ENCODE assay signal across 8 cellular contexts in the genomic region with DNA sequence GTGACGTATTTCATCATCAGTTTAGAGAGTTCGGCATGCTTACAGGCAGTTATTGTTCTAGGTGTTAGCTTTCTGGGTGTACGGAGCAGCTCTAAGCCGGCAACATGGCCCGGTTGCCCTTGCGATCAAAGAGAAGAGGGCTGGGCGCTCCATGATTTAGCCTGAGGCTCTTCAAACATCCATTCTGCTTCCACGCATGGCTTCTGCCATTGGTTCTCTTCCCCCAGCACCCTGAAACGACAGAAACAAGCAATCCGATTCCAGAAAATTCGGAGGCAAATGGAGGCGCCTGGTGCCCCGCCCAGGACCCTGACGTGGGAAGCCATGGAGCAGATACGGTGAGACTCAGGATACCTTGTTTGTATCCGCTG. TPM values are rescaled to one million over a fixed set of nuclear protein-coding genes. Genes with fewer than 3 reads are reported as not detected.
DNase-seq lines count a peak whose midpoint lies in the region; ATAC-seq and TF ChIP-seq lines count a peak whose summit lies in the region.

No MANE protein-coding gene starts in this region.

- H3K23ac ChIP-seq in H9 (ENCODE audit: insufficient read length, low read depth, low read length): no peak overlapping the region
- H3K23ac ChIP-seq in neuronal stem cell (ENCODE audit: low read depth, low read length, poor library complexity): no peak overlapping the region

- no CpG with 5 or more reads among the region's 16 CpGs for WGBS in H9 (ENCODE audit: extremely low coverage, insufficient read length, low lambda C conversion rate)
- no CpG with 5 or more reads among the region's 16 CpGs for WGBS in neuronal stem cell (ENCODE audit: extremely low coverage in 2 of 2, insufficient read length in 2 of 2, insufficient replicate concordance in 1 of 2), 2 donors
- 0% methylated on average over 8 to 16 of the region's 16 CpGs for whole genome bisulfite sequencing in upper lobe of left lung, 2 donors

- peak; percentile 25 to 26 for ATAC-seq in activated T-cell treated with anti-CD3 and anti-CD28 coated beads, Interleukin-2, amount 50 U/mL, for 4 hours
- ATAC-seq in upper lobe of left lung (ENCODE audit: low FRiP score in 2 of 2): peak; percentile 29 to 51

- H3K4me1 ChIP-seq in H9 (ENCODE audit: insufficient read depth, low read length) (no peaks in the 10 kb centered on the region; the same call in 1 of the 2 replicates), neuronal stem cell (ENCODE audit: control insufficient read depth in 2 of 2, insufficient read depth in 1 of 2, low read depth in 1 of 2, low read length in 2 of 2) (peaks cover 9 to 12% of the 10 kb centered on the region in 2 donors), upper lobe of left lung (peaks cover 29 to 57% (median 43%) of the 10 kb centered on the region in 4 donors)

- no peak for TF ChIP-seq EP300 in upper lobe of left lung (IDR thresholded peaks at IDR 0.05)

- H2BK5ac ChIP-seq in H9 (ENCODE audit: insufficient read length, low read length): peak overlapping the region; percentile 93
- no peak overlapping the region for H2BK5ac ChIP-seq in neuronal stem cell (ENCODE audit: low read length)

- H2BK120ac ChIP-seq in H9 (ENCODE audit: low read depth, low read length, poor library complexity, severe bottlenecking): peak overlapping the region; percentile 92
- H2BK120ac ChIP-seq in neuronal stem cell (ENCODE audit: low read depth, low read length): no peak overlapping the region

- peaks cover 8% of the 10 kb centered on the region for H3K23me2 ChIP-seq in H9 (ENCODE audit: insufficient read length, low read depth, low read length, poor library complexity, severe bottlenecking)

- H2AFZ ChIP-seq in H9 (ENCODE audit: low read length): peak overlapping the region; percentile 50
- peak overlapping the region; percentile 91 for H2AFZ ChIP-seq in neuronal stem cell (ENCODE audit: low read length)

- peak overlapping the region; percentile 96 for H3K4me2 ChIP-seq in H9 (ENCODE audit: insufficient read depth, insufficient read length, low read length)
- peak overlapping the region; percentile 51 for H3K4me2 ChIP-seq in neuronal stem cell (ENCODE audit: insufficient read depth, low read length, poor library complexity, severe bottlenecking)

- H3K79me1 ChIP-seq in H9 (ENCODE audit: insufficient read depth, low read depth, low read length, poor library complexity, severe bottlenecking): no peaks in the 10 kb centered on the region
- peaks cover 2% of the 10 kb centered on the region for H3K79me1 ChIP-seq in neuronal stem cell (ENCODE audit: low read depth, low read length)

- no peak overlapping the region for H2BK20ac ChIP-seq in H9 (ENCODE audit: low read depth, low read length, poor library complexity, severe bottlenecking)

- peaks cover 19 to 35% (median 32%) of the 10 kb centered on the region in 3 experiments; a peak in 6 of 7 replicates for H3K36me3 Mint-ChIP-seq in H9 (ENCODE audit: insufficient read depth in 1 of 3, low read depth in 3 of 3)
- H3K36me3 Mint-ChIP-seq in activated T-cell treated with anti-CD3 and anti-CD28 coated beads, Interleukin-2, amount 50 U/mL, for 4 hours (ENCODE audit: insufficient read depth): peaks cover 19% of the 10 kb centered on the region

- H3K27ac ChIP-seq in H9 (ENCODE audit: insufficient read length, low read depth, low read length): peak overlapping the region; percentile 71
- H3K27ac ChIP-seq in neuronal stem cell (replicated peaks; ENCODE audit: low read length): peak overlapping the region; percentile 85
- peak overlapping the region; percentile 94 to 98 (median 96) for H3K27ac ChIP-seq in upper lobe of left lung

- no peak overlapping the region for H3K56ac ChIP-seq in H9 (ENCODE audit: insufficient read length, low read depth, low read length)

- H3K27me3 Mint-ChIP-seq in H9 (ENCODE audit: low read depth): no peaks in the 10 kb centered on the region; the same call in 1 of the 2 replicates
- no peaks in the 10 kb centered on the region for H3K27me3 Mint-ChIP-seq in activated T-cell treated with anti-CD3 and anti-CD28 coated beads, Interleukin-2, amount 50 U/mL, for 4 hours (ENCODE audit: low read depth)

- no peaks in the 10 kb centered on the region for H3K9me3 ChIP-seq in H9 (ENCODE audit: control insufficient read depth, low read depth, low read length)
- H3K9me3 ChIP-seq in neuronal stem cell (replicated peaks in 1 of 2; ENCODE audit: control insufficient read depth in 2 of 2, insufficient read depth in 1 of 2, low read depth in 1 of 2, low read length in 2 of 2): no peaks in the 10 kb centered on the region
- no peaks in the 10 kb centered on the region for H3K9me3 ChIP-seq in upper lobe of left lung

- H3K4ac ChIP-seq in H9 (ENCODE audit: low read depth, low read length) (peak overlapping the region; percentile 38; the same call in 1 of the 2 replicates), neuronal stem cell (ENCODE audit: low read length) (no peak overlapping the region)

- H4K8ac ChIP-seq in H9 (replicated peaks; ENCODE audit: insufficient read length, low read depth, low read length) (no peak overlapping the region), neuronal stem cell (ENCODE audit: low read depth, low read length) (no peak overlapping the region)

- H3K4me3 ChIP-seq in fibroblast of the aortic adventitia (ENCODE audit: low read depth, low read length): peak overlapping the region; percentile 87
- peak overlapping the region; percentile 89 to 90 for H3K4me3 ChIP-seq in neuronal stem cell (ENCODE audit: low read length in 2 of 2)
- H3K4me3 ChIP-seq in upper lobe of left lung: peak overlapping the region; percentile 72 to 80 (median 78)

- no peak overlapping the region for H2BK12ac ChIP-seq in H9 (ENCODE audit: insufficient read length, low read depth, low read length)
- H2BK12ac ChIP-seq in neuronal stem cell (ENCODE audit: low read length): no peak overlapping the region

- H3K9me3 Mint-ChIP-seq in H9: no peaks in the 10 kb centered on the region
- H3K9me3 Mint-ChIP-seq in activated T-cell treated with anti-CD3 and anti-CD28 coated beads, Interleukin-2, amount 50 U/mL, for 4 hours: no peaks in the 10 kb centered on the region

- H3K9ac ChIP-seq in H9 (ENCODE audit: extremely low read depth, insufficient read length, low read length) (peak overlapping the region; percentile 90), neuronal stem cell (ENCODE audit: low read depth, low read length, poor library complexity) (peak overlapping the region; percentile 54)

- H3K4me1 Mint-ChIP-seq in H9: peaks cover 30 to 37% of the 10 kb centered on the region in 2 experiments
- peaks cover 43% of the 10 kb centered on the region for H3K4me1 Mint-ChIP-seq in activated T-cell treated with anti-CD3 and anti-CD28 coated beads, Interleukin-2, amount 50 U/mL, for 4 hours (ENCODE audit: low read depth)

- H3K18ac ChIP-seq in H9 (ENCODE audit: insufficient read length, low read depth, low read length) (peak overlapping the region; percentile 88), neuronal stem cell (ENCODE audit: low read length) (peak overlapping the region; percentile 50)

- DNase-seq in DMS79 (lab: John Stamatoyannopoulos, UW): peak; percentile 51
- no peak for DNase-seq in H9
- peak; percentile 85 for DNase-seq in NCI-H2171 treated with DMSO at 0.1 percent for 48 hours (lab: John Stamatoyannopoulos, UW)
- peak; percentile 18 for DNase-seq in activated T-cell treated with anti-CD3 and anti-CD28 coated beads, Interleukin-2, amount 50 U/mL, for 4 hours
- DNase-seq in fibroblast of the aortic adventitia (ENCODE audit: low read depth): peak; percentile 27
- no peak for DNase-seq in neuronal stem cell (ENCODE audit: low spot score)
- peak; percentile 50 to 53 for DNase-seq in upper lobe of left lung
- DNase-seq in NCI-H128 (lab: John Stamatoyannopoulos, UW; ENCODE audit: unreplicated experiment): no peak

- H3K27ac Mint-ChIP-seq in H9: peak overlapping the region; percentile 96 to 99 (median 98)

- H3K27me3 ChIP-seq in H9 (ENCODE audit: insufficient read depth, low read length): no peaks in the 10 kb centered on the region; the same call in 1 of the 2 replicates
- no peaks in the 10 kb centered on the region for H3K27me3 ChIP-seq in neuronal stem cell (ENCODE audit: control insufficient read depth in 3 of 3, insufficient read depth in 3 of 3, low read depth in 1 of 3, low read length in 3 of 3)
- no peaks in the 10 kb centered on the region for H3K27me3 ChIP-seq in upper lobe of left lung

- no peak for TF ChIP-seq POLR2A in upper lobe of left lung (IDR thresholded peaks at IDR 0.05)

- H3T11ph ChIP-seq in H9 (ENCODE audit: low read length): peak overlapping the region; percentile 24

- no peaks in the 10 kb centered on the region for H4K20me1 ChIP-seq in H9 (ENCODE audit: control insufficient read depth, insufficient read depth, insufficient read length)

- H2BK15ac ChIP-seq in H9 (ENCODE audit: low read depth, low read length): no peak overlapping the region
- H2BK15ac ChIP-seq in neuronal stem cell (ENCODE audit: low read length): no peak overlapping the region

- peaks cover 9% of the 10 kb centered on the region; the same call in 1 of the 2 replicates for H3K79me2 ChIP-seq in H9 (ENCODE audit: insufficient read depth, low read length)

- H2AK5ac ChIP-seq in H9 (ENCODE audit: insufficient read length, low read length) (no peak overlapping the region), neuronal stem cell (ENCODE audit: low read depth, low read length) (no peak overlapping the region)

- peak overlapping the region; percentile 87 for H4K5ac ChIP-seq in H9 (ENCODE audit: insufficient read length, low read depth, low read length)

- peak overlapping the region; percentile 95 to 96 for H3K4me3 Mint-ChIP-seq in H9
- H3K4me3 Mint-ChIP-seq in activated T-cell treated with anti-CD3 and anti-CD28 coated beads, Interleukin-2, amount 50 U/mL, for 4 hours: peak overlapping the region; percentile 97

- H4K91ac ChIP-seq in H9 (ENCODE audit: insufficient read length, low read depth, low read length) (no peak overlapping the region), neuronal stem cell (ENCODE audit: low read depth, low read length, poor library complexity) (no peak overlapping the region)

- no peak for TF ChIP-seq CTCF in H9 (conservative IDR thresholded peaks at IDR 0.05)
- no peak for TF ChIP-seq CTCF in fibroblast of the aortic adventitia (IDR thresholded peaks at IDR 0.05; ENCODE audit: insufficient read depth, low read length)
- TF ChIP-seq CTCF in upper lobe of left lung (IDR thresholded peaks at IDR 0.05): no peak

- H3K36me3 ChIP-seq in neuronal stem cell (replicated peaks in 1 of 2; ENCODE audit: control insufficient read depth in 2 of 2, insufficient read depth in 2 of 2, low read length in 2 of 2): peaks cover 8 to 41% of the 10 kb centered on the region in 2 donors
- peaks cover 0 to 17% (median 9%) of the 10 kb centered on the region in 4 donors for H3K36me3 ChIP-seq in upper lobe of left lung

- peak overlapping the region; percentile 92 for H3K14ac ChIP-seq in H9 (ENCODE audit: insufficient read depth, low read length)
- no peak overlapping the region for H3K14ac ChIP-seq in neuronal stem cell (ENCODE audit: low read length)

RNA-seq across cellular contexts. Expression of gene NGRN, which starts 0.6 kb away (rescaled TPM):
- total RNA-seq in H9 (2021) (79.2 and 80.2 TPM in 2 replicates), fibroblast of the aortic adventitia (ENCODE audit: low replicate concordance) (67.2 and 76.3 TPM in 2 replicates), upper lobe of left lung (10 to 100 TPM; 35.6 to 74.2 (median 62.6) TPM)
- total RNA-seq in activated T-cell treated with anti-CD3 and anti-CD28 coated beads, Interleukin-2, amount 50 U/mL, for 4 hours: 10 to 100 TPM; 36.9 to 38.0 (median 37.1) TPM
- polyA plus RNA-seq in neuronal stem cell (2013, experiment 1 of 2): 106 TPM
- 104 TPM for polyA plus RNA-seq in neuronal stem cell (2013, experiment 2 of 2)

RNA-seq across cellular contexts. Expression of gene TTLL13, which starts 16.7 kb away (rescaled TPM):
- not detected in 2 replicates for total RNA-seq in H9 (2021)
- under 1 TPM in 2 of 3 donors, not detected in 1; 0.19 to 0.95 TPM for total RNA-seq in activated T-cell treated with anti-CD3 and anti-CD28 coated beads, Interleukin-2, amount 50 U/mL, for 4 hours
- total RNA-seq in fibroblast of the aortic adventitia (ENCODE audit: low replicate concordance): 0.09 TPM in 1 of 2 replicates, not detected in the other
- polyA plus RNA-seq in neuronal stem cell (2013, experiment 1 of 2): 0.32 TPM
- 0.10 TPM for polyA plus RNA-seq in neuronal stem cell (2013, experiment 2 of 2)
- under 1 TPM in 3 of 6 donors, not detected in 3; 0.39 to 0.89 (median 0.49) TPM for total RNA-seq in upper lobe of left lung

RNA-seq across cellular contexts. Expression of gene GDPGP1, which starts 32.0 kb away (rescaled TPM):
- total RNA-seq in H9 (2021) (6.7 and 9.7 TPM in 2 replicates), fibroblast of the aortic adventitia (ENCODE audit: low replicate concordance) (8.7 and 9.6 TPM in 2 replicates), upper lobe of left lung (10 to 100 TPM in 3 of 6 donors, 1 to 10 TPM in 3; 7.2 to 27.2 (median 10.3) TPM)
- total RNA-seq in activated T-cell treated with anti-CD3 and anti-CD28 coated beads, Interleukin-2, amount 50 U/mL, for 4 hours: 10 to 100 TPM; 11.4 to 12.9 (median 11.9) TPM
- polyA plus RNA-seq in neuronal stem cell (2013, experiment 1 of 2): 1.2 TPM
- polyA plus RNA-seq in neuronal stem cell (2013, experiment 2 of 2): 1.6 TPM

RNA-seq across cellular contexts. Expression of gene CIB1, which starts 32.3 kb away (rescaled TPM):
- total RNA-seq in H9 (2021): 23.0 and 27.8 TPM in 2 replicates
- 100 to 1,000 TPM; 130 to 158 (median 151) TPM for total RNA-seq in activated T-cell treated with anti-CD3 and anti-CD28 coated beads, Interleukin-2, amount 50 U/mL, for 4 hours
- total RNA-seq in fibroblast of the aortic adventitia (ENCODE audit: low replicate concordance): 12.8 and 32.3 TPM in 2 replicates
- 18.7 TPM for polyA plus RNA-seq in neuronal stem cell (2013, experiment 1 of 2)
- polyA plus RNA-seq in neuronal stem cell (2013, experiment 2 of 2): 18.6 TPM
- 10 to 100 TPM; 40.9 to 89.6 (median 75.5) TPM for total RNA-seq in upper lobe of left lung

Comparison
In these comparisons a context has a peak if more than half of its experiments do, and no peak if none do; other contexts are left out.
1. DNase-seq: peak in DMS79 (single experiment), NCI-H2171 treated with DMSO at 0.1 percent for 48 hours (single experiment), activated T-cell treated with anti-CD3 and anti-CD28 coated beads, Interleukin-2, amount 50 U/mL, for 4 hours (single experiment), fibroblast of the aortic adventitia (single experiment) and upper lobe of left lung (2 of 2); none in H9 (single experiment), neuronal stem cell (single experiment) and NCI-H128 (single experiment).
2. Peak in every context shown above with its lines, with median percentiles within 50 percentile points of each other: H3K27ac ChIP-seq and H3K4me3 ChIP-seq.